ENCODE assay signal across 19 cellular contexts in the genomic region with DNA sequence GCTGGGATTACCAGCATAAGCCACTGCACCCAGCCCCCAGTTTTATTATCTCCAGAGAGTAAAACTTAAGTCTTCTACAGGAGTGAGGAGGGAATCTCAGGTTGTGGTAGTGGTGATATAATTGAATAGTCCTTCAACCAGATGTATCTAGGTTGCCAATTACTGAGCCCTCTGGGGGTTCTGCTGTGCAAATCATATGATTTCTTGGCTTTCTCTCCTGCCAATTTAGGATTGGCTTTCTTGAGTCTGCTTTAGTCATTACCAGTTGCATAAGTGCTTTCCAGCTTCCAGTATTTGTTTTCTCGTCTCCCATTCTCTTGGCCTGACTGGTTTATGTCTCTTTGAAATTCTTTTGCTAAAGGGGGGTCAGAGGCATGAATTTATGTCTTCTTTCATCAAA. TPM values are rescaled to one million over a fixed set of nuclear protein-coding genes. Genes with fewer than 3 reads are reported as not detected.
DNase-seq lines count a peak whose midpoint lies in the region; ATAC-seq and TF ChIP-seq lines count a peak whose summit lies in the region.
"Had no signal": no experiment of that assay in that cellular context is flagged by ENCODE, and none has a peak within 500 bp of the region (broad histone marks: within the 10 kb centered on the region; RNA-seq: fewer than 3 reads in every experiment).

No MANE protein-coding gene starts in this region.

- no peaks in the 10 kb centered on the region for H3K9me3 Mint-ChIP-seq in osteocyte (ENCODE audit: unreplicated experiment)

- in situ Hi-C loops in GM23248 (cut with MboI): no loop called here

- H3K9me3 ChIP-seq in GM23248 (ENCODE audit: low read depth): no peaks in the 10 kb centered on the region
- H3K9me3 ChIP-seq in osteoblast (ENCODE audit: low read depth, low read length): peaks cover 2% of the 10 kb centered on the region
- peaks cover 0 to 7% (median 0%) of the 10 kb centered on the region in 4 donors for H3K9me3 ChIP-seq in tibial nerve

- H4K20me1 ChIP-seq in GM23248 (ENCODE audit: insufficient read depth): no peaks in the 10 kb centered on the region
- H4K20me1 ChIP-seq in osteoblast (ENCODE audit: insufficient read depth, low read length): no peaks in the 10 kb centered on the region

- H3F3A ChIP-seq in GM23248 (ENCODE audit: insufficient read depth): 0 out of 2 replicates have a peak, but pooled peaks cover 4% of the 10 kb centered on the region

- no peak overlapping the region for H3K4me2 ChIP-seq in GM23248 (ENCODE audit: unreplicated experiment)
- H3K4me2 ChIP-seq in osteoblast (ENCODE audit: insufficient read depth, low read length): no peak overlapping the region
- H3K4me2 ChIP-seq: SK-N-SH had no signal

- no peak overlapping the region for H3K9ac ChIP-seq in GM23248
- H3K9ac ChIP-seq: SK-N-SH had no signal

- peaks cover 20% of the 10 kb centered on the region; the same call in 1 of the 2 replicates for H3K79me2 ChIP-seq in GM23248 (ENCODE audit: insufficient read depth)
- peaks cover 5% of the 10 kb centered on the region for H3K79me2 ChIP-seq in osteoblast (ENCODE audit: insufficient read depth, low read length)

- H3K27ac ChIP-seq in GM23248 (0 out of 2 replicates have a peak overlapping the region, but pooled peaks have one; percentile 26), osteoblast (ENCODE audit: low read depth, low read length) (peak overlapping the region; percentile 24), tibial nerve (no peak overlapping the region)

- peak in 1 of 2 donors; percentile 16 for TF ChIP-seq EP300 in tibial nerve (IDR thresholded peaks at IDR 0.05)

- no peaks in the 10 kb centered on the region for H3K27me3 Mint-ChIP-seq in osteocyte (ENCODE audit: unreplicated experiment)
- H3K27me3 Mint-ChIP-seq: CD4-positive, CD25-positive, alpha-beta regulatory T cell had no signal

- H2AFZ ChIP-seq in GM23248 (no peak overlapping the region), osteoblast (ENCODE audit: low read length) (no peak overlapping the region)

- H3K36me3 Mint-ChIP-seq in osteocyte (ENCODE audit: unreplicated experiment): peaks cover 72% of the 10 kb centered on the region

- DNase-seq in AG09309 (ENCODE audit: low read depth): peak; percentile 37
- peak; percentile 59 for DNase-seq in GM23248
- DNase-seq in fibroblast of mammary gland (ENCODE audit: low read depth): peak; percentile 84
- no peak for DNase-seq in osteoblast (ENCODE audit: insufficient read length, low spot score, missing footprints)
- DNase-seq in osteocyte (ENCODE audit: extremely low spot score, unreplicated experiment): no peak
- DNase-seq in tibial nerve (ENCODE audit: low spot score in 2 of 2): no peak
- DNase-seq: CD4-positive, CD25-positive, alpha-beta regulatory T cell; DMS79; H7; Kasumi-1; NCI-H1417; NCI-H1694 treated with DMSO at 0.1 percent for 48 hours; NCI-H446; NCI-H526; PC-3; RPMI8226; SIG-M5; SK-N-SH had no signal

- H3K4me1 ChIP-seq in GM23248 (ENCODE audit: insufficient read depth) (no peaks in the 10 kb centered on the region), osteoblast (ENCODE audit: insufficient read depth, low read length) (peaks cover 9% of the 10 kb centered on the region), tibial nerve (peaks cover 0 to 4% (median 0%) of the 10 kb centered on the region in 4 donors)

- H3K4me3 Mint-ChIP-seq in osteocyte (ENCODE audit: unreplicated experiment): no peak overlapping the region
- H3K4me3 Mint-ChIP-seq: CD4-positive, CD25-positive, alpha-beta regulatory T cell had no signal

- TF ChIP-seq CTCF in AG09309 (IDR thresholded peaks at IDR 0.05; ENCODE audit: control insufficient read depth, insufficient read depth, low read depth, low read length, missing control alignments) (no peak), fibroblast of mammary gland (conservative IDR thresholded peaks at IDR 0.05; ENCODE audit: control insufficient read depth, insufficient read depth, low read depth, low read length) (no peak), osteoblast (IDR thresholded peaks at IDR 0.05; ENCODE audit: extremely low read depth, low read depth, low read length) (no peak), osteocyte (IDR thresholded peaks at IDR 0.05) (no peak), tibial nerve (IDR thresholded peaks at IDR 0.05) (no peak)

- H3K4me1 Mint-ChIP-seq in osteocyte (ENCODE audit: unreplicated experiment): no peaks in the 10 kb centered on the region

- H3K4me3 ChIP-seq in AG09309 (ENCODE audit: control insufficient read depth, low read depth, low read length) (no peak overlapping the region), GM23248 (no peak overlapping the region), fibroblast of mammary gland (ENCODE audit: control insufficient read depth, low read depth, low read length) (no peak overlapping the region), osteoblast (ENCODE audit: insufficient read depth, low read length) (no peak overlapping the region), tibial nerve (no peak overlapping the region)

- no peak overlapping the region for H3K27ac Mint-ChIP-seq in osteocyte (ENCODE audit: unreplicated experiment)

- H3K27me3 ChIP-seq in GM23248 (replicated peaks; ENCODE audit: insufficient read depth) (no peaks in the 10 kb centered on the region), osteoblast (ENCODE audit: insufficient read depth, low read length) (no peaks in the 10 kb centered on the region), tibial nerve (no peaks in the 10 kb centered on the region)

- no peak for ATAC-seq in GM19324 (IDR thresholded peaks at IDR 0.05; ENCODE audit: low FRiP score, unreplicated experiment)
- ATAC-seq: PC-3 had no signal

- H3K36me3 ChIP-seq in GM23248 (ENCODE audit: low read depth) (peaks cover 34% of the 10 kb centered on the region), osteoblast (ENCODE audit: insufficient read depth, low read length) (peaks cover 75% of the 10 kb centered on the region), tibial nerve (peaks cover 0 to 100% (median 22%) of the 10 kb centered on the region in 3 donors)

- 42 to 45% methylated on average over 1 of the region's 1 CpG for WGBS in GM23248 (ENCODE audit: low coverage in 1 of 2, low lambda C conversion rate in 2 of 2, missing lambda C conversion rate in 2 of 2), 2 experiments
- WGBS in tibial nerve, 2 donors: 74 to 83% methylated on average over 1 of the region's 1 CpG

- no peaks in the 10 kb centered on the region for H3K9me2 ChIP-seq in GM23248 (ENCODE audit: insufficient read depth)
- H3K9me2 ChIP-seq: SK-N-SH had no signal

- TF ChIP-seq POLR2A in tibial nerve (IDR thresholded peaks at IDR 0.05): no peak

RNA-seq across cellular contexts. Expression of gene CPT2, which starts 11.1 kb away (rescaled TPM):
- total RNA-seq in GM23248 (2014; rRNA removed; shearing (Covaris generic)): 16.2 and 24.5 TPM in 2 replicates
- polyA plus RNA-seq in GM23248 (2016; fragmentation: Nextera tagmentation; extraction: Ambion mirVana): 15.2 and 15.8 TPM in 2 replicates
- 20.6 and 24.2 TPM in 2 replicates for total RNA-seq in osteoblast
- total RNA-seq in osteocyte: 15.6 and 16.6 TPM in 2 replicates
- total RNA-seq in tibial nerve: 10 to 100 TPM; 17.2 to 28.8 (median 21.7) TPM

RNA-seq across cellular contexts. Expression of gene CZIB, which starts 12.7 kb away (rescaled TPM):
- 49.7 and 63.2 TPM in 2 replicates for total RNA-seq in GM23248 (2014; rRNA removed; shearing (Covaris generic))
- polyA plus RNA-seq in GM23248 (2016; fragmentation: Nextera tagmentation; extraction: Ambion mirVana): 76.6 and 83.4 TPM in 2 replicates
- total RNA-seq in osteoblast (63.7 and 65.4 TPM in 2 replicates), osteocyte (52.6 and 59.8 TPM in 2 replicates), tibial nerve (10 to 100 TPM; 49.2 to 67.7 (median 64.7) TPM)

RNA-seq across cellular contexts. Expression of gene MAGOH, which starts 30.6 kb away (rescaled TPM):
- 21.9 and 22.5 TPM in 2 replicates for total RNA-seq in GM23248 (2014; rRNA removed; shearing (Covaris generic))
- polyA plus RNA-seq in GM23248 (2016; fragmentation: Nextera tagmentation; extraction: Ambion mirVana): 29.7 and 34.3 TPM in 2 replicates
- 15.6 and 22.8 TPM in 2 replicates for total RNA-seq in osteoblast
- total RNA-seq in osteocyte: 34.5 and 37.7 TPM in 2 replicates
- 10 to 100 TPM; 11.6 to 18.6 (median 16.8) TPM for total RNA-seq in tibial nerve

Comparison
In these comparisons a context has a peak if more than half of its experiments do, and no peak if none do; other contexts are left out.
1. DNase-seq: peak in AG09309 (single experiment), GM23248 (single experiment) and fibroblast of mammary gland (single experiment); none in osteoblast (single experiment), osteocyte (single experiment) and tibial nerve (0 of 2).
2. H3K27ac ChIP-seq: peak in GM23248 (single experiment) and osteoblast (single experiment); none in tibial nerve (0 of 4).